Comparison of ENCODE assay signal across 1 cellular context in genomic region chr1:240094043-240094722, GRCh38.
TF ChIP-seq lines count a peak whose summit lies in the region.

No MANE protein-coding gene starts in this region.

TF ChIP-seq in SK-N-SH, 30 proteins besides CTCF, POLR2A, EP300 and RAD21 (continued from another document):
- no peak for TF ChIP-seq REST (IDR thresholded peaks at IDR 0.05; ENCODE audit: low read depth, low read length)
- TF ChIP-seq CHD2 (IDR thresholded peaks at IDR 0.05; ENCODE audit: low read length, partially characterized antibody), result no peak
- no peak for TF ChIP-seq SMC3 (IDR thresholded peaks at IDR 0.05; ENCODE audit: low read depth, low read length)
- no peak for TF ChIP-seq TAF1 (IDR thresholded peaks at IDR 0.05; ENCODE audit: borderline replicate concordance, low read depth, low read length)
- TF ChIP-seq, protein P1, sequence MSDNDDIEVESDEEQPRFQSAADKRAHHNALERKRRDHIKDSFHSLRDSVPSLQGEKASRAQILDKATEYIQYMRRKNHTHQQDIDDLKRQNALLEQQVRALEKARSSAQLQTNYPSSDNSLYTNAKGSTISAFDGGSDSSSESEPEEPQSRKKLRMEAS (IDR thresholded peaks at IDR 0.05; ENCODE audit: low read depth), result no peak
- TF ChIP-seq MXI1 (IDR thresholded peaks at IDR 0.05; ENCODE audit: low read depth, low read length), result no peak
- TF ChIP-seq MEF2A (IDR thresholded peaks at IDR 0.05; ENCODE audit: borderline replicate concordance, low read depth), result no peak
- TF ChIP-seq ELF1 (IDR thresholded peaks at IDR 0.05), result no peak
TF ChIP-seq in SK-N-SH: peak in this region for 0.
